ENCODE assay signal across 8 cellular contexts in genomic region chr17:59840329-59840907, GRCh38. TPM values are rescaled to one million over a fixed set of nuclear protein-coding genes. Genes with fewer than 3 reads are reported as not detected.
A peak's percentile ranks its signal among the peaks of the same experiment; 100 is the strongest.
DNase-seq lines count a peak whose midpoint lies in the region; ATAC-seq, FAIRE-seq and TF ChIP-seq lines count a peak whose summit lies in the region.

No MANE protein-coding gene starts in this region.

- H3K27me3 Mint-ChIP-seq in activated naive CD8-positive, alpha-beta T cell treated with anti-CD3 and anti-CD28 coated beads, Interleukin-2, amount 10 ng/mL, durations not matched to agents 7 days and 5 days: no peaks in the 10 kb centered on the region

- CTCF ChIA-PET in A549 (lab: Yijun Ruan, JAX): interaction anchor here (0.7 to 12.7 kb wide), 7 partner anchors 13 to 90 kb away, joined by 3 to 244 read pairs (median 4); no protein-coding TSS in a partner anchor

- no peaks in the 10 kb centered on the region for H3K9me3 Mint-ChIP-seq in activated naive CD8-positive, alpha-beta T cell treated with anti-CD3 and anti-CD28 coated beads, Interleukin-2, amount 10 ng/mL, durations not matched to agents 7 days and 5 days

- peaks cover 47% of the 10 kb centered on the region for H3K4me1 Mint-ChIP-seq in activated naive CD8-positive, alpha-beta T cell treated with anti-CD3 and anti-CD28 coated beads, Interleukin-2, amount 10 ng/mL, durations not matched to agents 7 days and 5 days

- H3K4me3 ChIP-seq in A549: peak overlapping the region; percentile 57
- peak overlapping the region; percentile 64 for H3K4me3 ChIP-seq in kidney epithelial cell (ENCODE audit: low read depth, low read length)
- H3K4me3 ChIP-seq in upper lobe of left lung: peak overlapping the region; percentile 44 to 66 (median 54)

- H3K4me2 ChIP-seq in A549: peak overlapping the region; percentile 76

- TF ChIP-seq EP300 in A549 (IDR thresholded peaks at IDR 0.05) (no peak), upper lobe of left lung (IDR thresholded peaks at IDR 0.05) (no peak)

- POLR2A ChIA-PET in A549 (lab: Yijun Ruan, JAX): interaction anchor here (1.2 to 13.6 kb wide), 7 partner anchors 11 to 89 kb away, joined by 3 to 610 read pairs (median 127); no protein-coding TSS in a partner anchor
- POLR2A ChIA-PET in activated naive CD8-positive, alpha-beta T cell treated with anti-CD3 and anti-CD28 coated beads, Interleukin-2, amount 10 ng/mL, durations not matched to agents 7 days and 5 days (lab: Charles Lee): interaction anchor here (0.6 to 9.2 kb wide), 7 partner anchors 13 to 133 kb away, joined by 3 to 189 read pairs (median 7); partner anchors contain the start of genes PTRH2 and VMP1

- H3K9me3 ChIP-seq in A549: no peaks in the 10 kb centered on the region
- no peaks in the 10 kb centered on the region for H3K9me3 ChIP-seq in upper lobe of left lung

- H3K36me3 Mint-ChIP-seq in activated naive CD8-positive, alpha-beta T cell treated with anti-CD3 and anti-CD28 coated beads, Interleukin-2, amount 10 ng/mL, durations not matched to agents 7 days and 5 days: peaks cover 46% of the 10 kb centered on the region

- DNase-seq in A549 (ENCODE audit: low read depth in 1 of 2, low spot score in 1 of 2) (peak in 1 of 2 experiments; percentile 73), HCEC 1CT (peak; percentile 36), kidney epithelial cell (ENCODE audit: low read depth) (no peak), upper lobe of left lung (peak in 1 of 2 donors; percentile 20), GM20000 (ENCODE audit: low spot score) (no peak), SHP77 treated with DMSO at 0.1 percent for 48 hours (lab: John Stamatoyannopoulos, UW) (no peak), NCI-H446 treated with DMSO at 0.1 percent for 48 hours (lab: John Stamatoyannopoulos, UW) (no peak)
- no peak for DNase-seq in activated naive CD8-positive, alpha-beta T cell treated with anti-CD3 and anti-CD28 coated beads, Interleukin-2, amount 10 ng/mL, durations not matched to agents 7 days and 5 days

- 1% methylated on average over 3 of the region's 3 CpGs for WGBS in A549 (ENCODE audit: missing lambda C conversion rate)
- WGBS in upper lobe of left lung, 2 donors: 39 to 42% methylated on average over 3 of the region's 3 CpGs

- no peak for ATAC-seq in A549
- ATAC-seq in activated naive CD8-positive, alpha-beta T cell treated with anti-CD3 and anti-CD28 coated beads, Interleukin-2, amount 10 ng/mL, durations not matched to agents 7 days and 5 days (ENCODE audit: low read depth): no peak
- ATAC-seq in upper lobe of left lung (ENCODE audit: low FRiP score in 2 of 2): no peak

- peak overlapping the region; percentile 91 to 96 for H3K27ac ChIP-seq in A549
- H3K27ac ChIP-seq in upper lobe of left lung: peak overlapping the region; percentile 93 to 96 (median 93)

- H3K36me3 ChIP-seq in kidney epithelial cell (ENCODE audit: control insufficient read depth, insufficient read depth, low read length) (peaks cover 4% of the 10 kb centered on the region), upper lobe of left lung (peaks cover 0 to 38% (median 5%) of the 10 kb centered on the region in 4 donors)

- TF ChIP-seq CTCF in A549 (IDR thresholded peaks at IDR 0.05) (no peak), kidney epithelial cell (IDR thresholded peaks at IDR 0.05; ENCODE audit: insufficient read depth, low read length, poor library complexity, severe bottlenecking) (no peak), upper lobe of left lung (IDR thresholded peaks at IDR 0.05) (no peak), GM20000 (IDR thresholded peaks at IDR 0.05; ENCODE audit: extremely low read depth, missing control alignments) (no peak)

- TF ChIP-seq RAD21 in A549 (conservative IDR thresholded peaks at IDR 0.05 in 1 of 2, IDR thresholded peaks at IDR 0.05 in 1 of 2): no peak

- FAIRE-seq in A549 (lab: Jason Lieb, UNC): no peak

- H3K4me1 ChIP-seq in A549 (peaks cover 30% of the 10 kb centered on the region), upper lobe of left lung (peaks cover 18 to 61% (median 38%) of the 10 kb centered on the region in 4 donors)

- H3K27me3 ChIP-seq in kidney epithelial cell (ENCODE audit: control insufficient read depth, insufficient read depth, low read length) (no peaks in the 10 kb centered on the region), upper lobe of left lung (no peaks in the 10 kb centered on the region)

- H3K27ac Mint-ChIP-seq in activated naive CD8-positive, alpha-beta T cell treated with anti-CD3 and anti-CD28 coated beads, Interleukin-2, amount 10 ng/mL, durations not matched to agents 7 days and 5 days: peak overlapping the region; percentile 94

- H3K4me3 Mint-ChIP-seq in activated naive CD8-positive, alpha-beta T cell treated with anti-CD3 and anti-CD28 coated beads, Interleukin-2, amount 10 ng/mL, durations not matched to agents 7 days and 5 days: peak overlapping the region; percentile 90

- TF ChIP-seq POLR2A in A549 (IDR thresholded peaks at IDR 0.05; ENCODE audit: low read length) (no peak), upper lobe of left lung (IDR thresholded peaks at IDR 0.05) (no peak)

TF ChIP-seq in A549, 52 proteins besides CTCF, POLR2A, EP300 and RAD21 (continues in another document):
- TF ChIP-seq ZNF302 (CRISPR knock-in tag; IDR thresholded peaks at IDR 0.05) (peak; percentile 76), TFCP2L1 (CRISPR knock-in tag; IDR thresholded peaks at IDR 0.05) (peak; percentile 98), USF2 (IDR thresholded peaks at IDR 0.05) (no peak), PBX3 (IDR thresholded peaks at IDR 0.05) (peak; percentile 37; the same call in 1 of the 2 replicates), SREBF2 (IDR thresholded peaks at IDR 0.05) (no peak), RCOR1 (IDR thresholded peaks at IDR 0.05; ENCODE audit: low read depth, low read length) (no peak), CBX8 (IDR thresholded peaks at IDR 0.05) (no peak), POLR2AphosphoS2 (conservative IDR thresholded peaks at IDR 0.05; ENCODE audit: low read length) (peak; percentile 91), HOXB5 (CRISPR knock-in tag; IDR thresholded peaks at IDR 0.05) (peak; percentile 84; the same call in 1 of the 2 replicates), E2F6 (IDR thresholded peaks at IDR 0.05; ENCODE audit: borderline replicate concordance, low read depth) (0 out of 2 replicates have a peak, but pooled peaks have one; percentile 8), HOXA7 (CRISPR knock-in tag; IDR thresholded peaks at IDR 0.05) (peak; percentile 98)

RNA-seq across cellular contexts. Expression of gene TUBD1, which starts 52.3 kb away (rescaled TPM):
- 24.4 and 28.3 TPM in 2 replicates for polyA plus RNA-seq in A549 (2011; rRNA removed)
- polyA plus RNA-seq in A549 (2012; cell fraction: cytosol; rRNA removed): 9.0 and 10.4 TPM in 2 replicates
- polyA plus RNA-seq in A549 (2012; cell fraction: nucleus; rRNA removed): 3.6 and 4.7 TPM in 2 replicates
- polyA plus RNA-seq in A549 (2017; fragmentation: RNase III; extraction: RNeasy Plus Mini Kit Qiagen cat#74134 plus additional on column Dnase treatment): 15.5 to 15.9 TPM (median 15.7 TPM) in 3 replicates
- 27.4 and 33.7 TPM in 2 replicates for polyA minus RNA-seq in A549 (2011; rRNA and poly(A)+ RNA removed)
- 10 to 100 TPM; 16.5 to 21.1 TPM for total RNA-seq in activated naive CD8-positive, alpha-beta T cell treated with anti-CD3 and anti-CD28 coated beads, Interleukin-2, amount 10 ng/mL, durations not matched to agents 7 days and 5 days
- 5.9 and 8.3 TPM in 2 replicates for total RNA-seq in kidney epithelial cell
- 10 to 100 TPM in 1 of 6 donors, 1 to 10 TPM in 5; 3.1 to 52.4 (median 7.6) TPM for total RNA-seq in upper lobe of left lung

RNA-seq across cellular contexts. Expression of gene RPS6KB1, which starts 52.5 kb away (rescaled TPM):
- 53.7 and 57.3 TPM in 2 replicates for polyA plus RNA-seq in A549 (2011; rRNA removed)
- 16.0 and 16.7 TPM in 2 replicates for polyA plus RNA-seq in A549 (2012; cell fraction: cytosol; rRNA removed)
- 11.6 and 25.0 TPM in 2 replicates for polyA plus RNA-seq in A549 (2012; cell fraction: nucleus; rRNA removed)
- 67.3 to 81.7 TPM (median 69.4 TPM) in 3 replicates for polyA plus RNA-seq in A549 (2017; fragmentation: RNase III; extraction: RNeasy Plus Mini Kit Qiagen cat#74134 plus additional on column Dnase treatment)
- polyA minus RNA-seq in A549 (2011; rRNA and poly(A)+ RNA removed): 35.0 and 37.4 TPM in 2 replicates
- total RNA-seq in activated naive CD8-positive, alpha-beta T cell treated with anti-CD3 and anti-CD28 coated beads, Interleukin-2, amount 10 ng/mL, durations not matched to agents 7 days and 5 days: 10 to 100 TPM; 46.3 to 49.4 TPM
- total RNA-seq in kidney epithelial cell: 19.2 and 19.8 TPM in 2 replicates
- 10 to 100 TPM; 13.1 to 60.8 (median 30.3) TPM for total RNA-seq in upper lobe of left lung
